22 cellular contexts compared by ENCODE assay signal in the genomic region with DNA sequence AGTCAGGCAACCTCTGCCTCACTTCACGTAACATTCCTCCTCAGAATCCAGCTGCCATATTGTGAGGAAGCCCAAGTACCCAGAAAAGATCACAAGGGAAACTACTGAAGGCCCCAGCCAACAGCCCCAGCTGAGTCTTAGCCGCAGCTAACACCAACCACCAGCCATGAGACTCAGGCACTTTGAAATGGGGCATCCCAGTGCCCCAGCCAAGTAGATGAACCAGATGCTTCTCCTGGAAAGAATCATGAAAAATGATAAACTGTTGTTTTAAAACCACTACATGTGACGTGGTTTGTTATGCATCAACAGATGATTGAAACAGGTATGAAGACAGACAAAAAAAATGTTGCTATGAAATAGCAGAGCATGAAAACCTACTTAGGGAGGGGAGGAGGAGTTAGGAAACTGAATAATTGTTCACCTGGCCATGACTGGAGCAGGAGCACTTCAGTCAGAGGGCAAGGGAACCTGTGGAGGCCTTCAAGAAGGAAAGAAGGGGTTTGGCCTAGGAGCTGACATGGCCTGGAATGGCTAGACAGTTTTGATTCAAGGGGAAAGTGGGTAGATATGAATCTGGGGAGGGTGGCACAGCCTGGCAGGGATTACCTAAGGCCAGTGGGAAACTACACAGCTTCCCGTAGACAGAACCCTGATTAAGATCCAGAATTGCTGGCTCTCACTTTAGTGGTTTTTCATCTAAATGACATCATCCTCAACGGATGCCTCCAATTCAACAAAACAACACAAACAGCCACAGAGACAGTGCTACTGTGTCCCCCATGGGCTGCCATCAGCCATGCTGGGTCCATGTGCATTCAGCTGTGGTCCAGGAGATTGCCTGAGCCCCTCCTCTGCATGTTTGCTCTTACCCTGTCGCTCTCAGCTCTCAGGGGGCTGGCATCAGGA.
DNase-seq lines count a peak whose midpoint lies in the region; ATAC-seq and TF ChIP-seq lines count a peak whose summit lies in the region.
"Had no signal": no experiment of that assay in that cellular context is flagged by ENCODE, and none has a peak within 500 bp of the region (broad histone marks: within the 10 kb centered on the region; RNA-seq: fewer than 3 reads in every experiment).

No MANE protein-coding gene starts in this region.

- H3K27ac ChIP-seq in neuronal stem cell (replicated peaks; ENCODE audit: low read length), result no peak overlapping the region
- no peak overlapping the region for H3K27ac ChIP-seq in lower lobe of right lung
- H3K27ac ChIP-seq: A549; BLaER1 treated with 17β-estradiol and CSF1 and Interleukin-3, amounts not matched to agents 10 nM and 100 nM; SJSA1 had no signal

- H3K36me3 ChIP-seq in neuronal stem cell (replicated peaks in 1 of 2; ENCODE audit: control insufficient read depth in 2 of 2, insufficient read depth in 2 of 2, low read length in 2 of 2) (no peaks in the 10 kb centered on the region), lower lobe of right lung (no peaks in the 10 kb centered on the region)
- H3K36me3 ChIP-seq: SJSA1 had no signal

- no peak overlapping the region for H2BK12ac ChIP-seq in neuronal stem cell (ENCODE audit: low read length)

- no peak overlapping the region for H3K18ac ChIP-seq in neuronal stem cell (ENCODE audit: low read length)

- no peak overlapping the region for H3K4me3 Mint-ChIP-seq in activated T-cell treated with anti-CD3 and anti-CD28 coated beads, Interleukin-2, amount 50 U/mL, for 72 hours
- H3K4me3 Mint-ChIP-seq in activated T-helper 1 cell treated with anti-CD3 and anti-CD28 coated beads, Interleukin-12 subunit alpha, Interleukin-12 subunit beta, Interleukin-2, Interleukin-4 antibody, amounts not matched to agents 30 ng/mL and 10 ng/mL and 1 ng/mL, durations not matched to agents 14 hours and 24 hours and 36 hours, result no peak overlapping the region
- H3K4me3 Mint-ChIP-seq: CD4-positive, alpha-beta T cell; GM23338; H9 had no signal

- peaks cover 36% of the 10 kb centered on the region for H3K27me3 Mint-ChIP-seq in activated T-cell treated with anti-CD3 and anti-CD28 coated beads, Interleukin-2, amount 50 U/mL, for 72 hours (ENCODE audit: low read depth)
- H3K27me3 Mint-ChIP-seq in activated T-helper 1 cell treated with anti-CD3 and anti-CD28 coated beads, Interleukin-12 subunit alpha, Interleukin-12 subunit beta, Interleukin-2, Interleukin-4 antibody, amounts not matched to agents 30 ng/mL and 10 ng/mL and 1 ng/mL, durations not matched to agents 14 hours and 24 hours and 36 hours (ENCODE audit: insufficient read depth), result peaks cover 7% of the 10 kb centered on the region

- no CpG with 5 or more reads among the region's 6 CpGs for WGBS in neuronal stem cell (ENCODE audit: extremely low coverage in 2 of 2, insufficient read length in 2 of 2, insufficient replicate concordance in 1 of 2), 2 donors

- H3K23ac ChIP-seq in neuronal stem cell (ENCODE audit: low read depth, low read length, poor library complexity), result no peak overlapping the region

- H2BK15ac ChIP-seq in neuronal stem cell (ENCODE audit: low read length), result no peak overlapping the region

- H3K9me3 ChIP-seq in neuronal stem cell (replicated peaks in 1 of 2; ENCODE audit: control insufficient read depth in 2 of 2, insufficient read depth in 1 of 2, low read depth in 1 of 2, low read length in 2 of 2) (peaks cover 0 to 4% of the 10 kb centered on the region in 2 donors), lower lobe of right lung (no peaks in the 10 kb centered on the region)
- H3K9me3 ChIP-seq: SJSA1 had no signal

- H3K4me3 ChIP-seq in neuronal stem cell (ENCODE audit: low read length in 2 of 2), result no peak overlapping the region
- H3K4me3 ChIP-seq in lower lobe of right lung, result no peak overlapping the region
- H3K4me3 ChIP-seq: A549, GM23338, K562, SJSA1 had no signal

- no peak overlapping the region for H4K8ac ChIP-seq in neuronal stem cell (ENCODE audit: low read depth, low read length)

- H3K27me3 ChIP-seq in neuronal stem cell (ENCODE audit: control insufficient read depth in 3 of 3, insufficient read depth in 3 of 3, low read depth in 1 of 3, low read length in 3 of 3) (no peaks in the 10 kb centered on the region), lower lobe of right lung (ENCODE audit: low read depth) (no peaks in the 10 kb centered on the region)
- H3K27me3 ChIP-seq: BLaER1 treated with 17β-estradiol and CSF1 and Interleukin-3, amounts not matched to agents 10 nM and 100 nM; SJSA1 had no signal

- no peak for TF ChIP-seq CTCF in lower lobe of right lung (IDR thresholded peaks at IDR 0.05)

- H3K27ac Mint-ChIP-seq in activated T-cell treated with anti-CD3 and anti-CD28 coated beads, Interleukin-2, amount 50 U/mL, for 72 hours, result peak overlapping the region; percentile 2
- H3K27ac Mint-ChIP-seq in activated T-helper 1 cell treated with anti-CD3 and anti-CD28 coated beads, Interleukin-12 subunit alpha, Interleukin-12 subunit beta, Interleukin-2, Interleukin-4 antibody, amounts not matched to agents 30 ng/mL and 10 ng/mL and 1 ng/mL, durations not matched to agents 14 hours and 24 hours and 36 hours, result peak overlapping the region; percentile 65
- H3K27ac Mint-ChIP-seq: CD4-positive, alpha-beta T cell; GM23338; H9 had no signal

- H3K36me3 Mint-ChIP-seq in activated T-cell treated with anti-CD3 and anti-CD28 coated beads, Interleukin-2, amount 50 U/mL, for 72 hours (ENCODE audit: insufficient read depth in 2 of 2), result peaks cover 8 to 17% of the 10 kb centered on the region in 2 donors
- H3K36me3 Mint-ChIP-seq in activated T-helper 1 cell treated with anti-CD3 and anti-CD28 coated beads, Interleukin-12 subunit alpha, Interleukin-12 subunit beta, Interleukin-2, Interleukin-4 antibody, amounts not matched to agents 30 ng/mL and 10 ng/mL and 1 ng/mL, durations not matched to agents 14 hours and 24 hours and 36 hours (ENCODE audit: low read depth), result peaks cover 2% of the 10 kb centered on the region

- H3K4ac ChIP-seq in neuronal stem cell (ENCODE audit: low read length), result no peak overlapping the region

- peak; percentile 74 to 82 for ATAC-seq in activated T-cell treated with anti-CD3 and anti-CD28 coated beads, Interleukin-2, amount 50 U/mL, for 72 hours (replicated peaks in 1 of 2)
- ATAC-seq in lower lobe of right lung (no peak), HG02852 (IDR thresholded peaks at IDR 0.05; ENCODE audit: unreplicated experiment) (no peak), GM21381 (IDR thresholded peaks at IDR 0.05; ENCODE audit: unreplicated experiment) (no peak)
- ATAC-seq: A549, GM23338, K562 had no signal

- no peak overlapping the region for H2AFZ ChIP-seq in neuronal stem cell (ENCODE audit: low read length)
- H2AFZ ChIP-seq: GM23338 had no signal

- H2BK120ac ChIP-seq in neuronal stem cell (ENCODE audit: low read depth, low read length), result no peak overlapping the region

- no peak overlapping the region for H3K9ac ChIP-seq in neuronal stem cell (ENCODE audit: low read depth, low read length, poor library complexity)
- H3K9ac ChIP-seq: BLaER1 treated with 17β-estradiol and CSF1 and Interleukin-3, amounts not matched to agents 10 nM and 100 nM had no signal

- H3K4me1 ChIP-seq in neuronal stem cell (ENCODE audit: control insufficient read depth in 2 of 2, insufficient read depth in 1 of 2, low read depth in 1 of 2, low read length in 2 of 2) (no peaks in the 10 kb centered on the region), lower lobe of right lung (no peaks in the 10 kb centered on the region)
- H3K4me1 ChIP-seq: A549, SJSA1 had no signal

- H3K9me3 Mint-ChIP-seq in activated T-cell treated with anti-CD3 and anti-CD28 coated beads, Interleukin-2, amount 50 U/mL, for 72 hours, result peaks cover 6 to 8% of the 10 kb centered on the region in 2 donors
- H3K9me3 Mint-ChIP-seq in activated T-helper 1 cell treated with anti-CD3 and anti-CD28 coated beads, Interleukin-12 subunit alpha, Interleukin-12 subunit beta, Interleukin-2, Interleukin-4 antibody, amounts not matched to agents 30 ng/mL and 10 ng/mL and 1 ng/mL, durations not matched to agents 14 hours and 24 hours and 36 hours, result peaks cover 17% of the 10 kb centered on the region

- intact Hi-C loops in activated T-helper 1 cell treated with anti-CD3 and anti-CD28 coated beads, Interleukin-12 subunit alpha, Interleukin-12 subunit beta, Interleukin-2, Interleukin-4 antibody, amounts not matched to agents 30 ng/mL and 10 ng/mL and 1 ng/mL, durations not matched to agents 14 hours and 24 hours and 36 hours (cut with micrococcal nuclease), result no loop called here
- intact Hi-C loops in lower lobe of right lung (cut with DNase I), result no loop called here

- peak overlapping the region; percentile 47 for H2AK5ac ChIP-seq in neuronal stem cell (ENCODE audit: low read depth, low read length)

- no peak overlapping the region for H3K14ac ChIP-seq in neuronal stem cell (ENCODE audit: low read length)

- H2BK5ac ChIP-seq in neuronal stem cell (ENCODE audit: low read length), result no peak overlapping the region

- no peaks in the 10 kb centered on the region for H3K79me1 ChIP-seq in neuronal stem cell (ENCODE audit: low read depth, low read length)

- peak in 1 of 2 donors; percentile 7 for DNase-seq in activated T-cell treated with anti-CD3 and anti-CD28 coated beads, Interleukin-2, amount 50 U/mL, for 72 hours
- DNase-seq in activated T-cell treated with anti-CD3 and anti-CD28 coated beads, Interleukin-2, amount 50 U/mL, for 1 hour, result no peak
- no peak for DNase-seq in activated T-helper 1 cell treated with anti-CD3 and anti-CD28 coated beads, Interleukin-12 subunit alpha, Interleukin-12 subunit beta, Interleukin-2, Interleukin-4 antibody, amounts not matched to agents 30 ng/mL and 10 ng/mL and 1 ng/mL, durations not matched to agents 14 hours and 24 hours and 36 hours (ENCODE audit: low spot score)
- DNase-seq in neuronal stem cell (ENCODE audit: low spot score), result no peak
- no peak for DNase-seq in lower lobe of right lung
- DNase-seq: AML-193; CD4-positive, alpha-beta T cell; H9; Kasumi-1; NCI-H1105 treated with DMSO at 0.1 percent for 48 hours; NCI-H146; NCI-H1930; NCI-H526 treated with DMSO at 0.1 percent for 48 hours; Right ventricle myocardium superior; RPMI8226 had no signal

- no peak overlapping the region for H4K91ac ChIP-seq in neuronal stem cell (ENCODE audit: low read depth, low read length, poor library complexity)

- H3K4me1 Mint-ChIP-seq in activated T-cell treated with anti-CD3 and anti-CD28 coated beads, Interleukin-2, amount 50 U/mL, for 72 hours (ENCODE audit: low read depth), result peaks cover 12% of the 10 kb centered on the region
- peaks cover 9% of the 10 kb centered on the region for H3K4me1 Mint-ChIP-seq in activated T-helper 1 cell treated with anti-CD3 and anti-CD28 coated beads, Interleukin-12 subunit alpha, Interleukin-12 subunit beta, Interleukin-2, Interleukin-4 antibody, amounts not matched to agents 30 ng/mL and 10 ng/mL and 1 ng/mL, durations not matched to agents 14 hours and 24 hours and 36 hours (ENCODE audit: low read depth)
- H3K4me1 Mint-ChIP-seq: GM23338 had no signal

- no peak overlapping the region for H3K4me2 ChIP-seq in neuronal stem cell (ENCODE audit: insufficient read depth, low read length, poor library complexity, severe bottlenecking)
- H3K4me2 ChIP-seq: A549; BLaER1 treated with 17β-estradiol and CSF1 and Interleukin-3, amounts not matched to agents 10 nM and 100 nM; GM23338 had no signal

Comparison
In these comparisons a context has a peak if more than half of its experiments do, and no peak if none do; other contexts are left out.
1. ATAC-seq: peak in activated T-cell treated with anti-CD3 and anti-CD28 coated beads, Interleukin-2, amount 50 U/mL, for 72 hours (2 of 2); none in lower lobe of right lung (0 of 2), HG02852 (single experiment) and GM21381 (single experiment).